Comparison of ENCODE assay signal across 19 cellular contexts in genomic region chr4:189921058-189921457, GRCh38. TPM values are rescaled to one million over a fixed set of nuclear protein-coding genes. Genes with fewer than 3 reads are reported as not detected.
DNase-seq lines count a peak whose midpoint lies in the region; ATAC-seq, FAIRE-seq and TF ChIP-seq lines count a peak whose summit lies in the region.
"Had no signal": no experiment of that assay in that cellular context is flagged by ENCODE, and none has a peak within 500 bp of the region (broad histone marks: within the 10 kb centered on the region; RNA-seq: fewer than 3 reads in every experiment).

No MANE protein-coding gene starts in this region.

- TF ChIP-seq EP300 in HepG2 (IDR thresholded peaks at IDR 0.05; ENCODE audit: low read depth in 2 of 2, low read length in 2 of 2) (no peak), HepG2 (CRISPR knock-in tag; IDR thresholded peaks at IDR 0.05; ENCODE audit: borderline replicate concordance) (no peak), GM12878 (IDR thresholded peaks at IDR 0.05; ENCODE audit: borderline replicate concordance in 1 of 2, control insufficient read depth in 1 of 2, low read depth in 2 of 2, low read length in 2 of 2) (no peak), ovary (IDR thresholded peaks at IDR 0.05) (no peak)

- BruUV-seq in HepG2 (replicated peaks; lab: Mats Ljungman, UMichigan) (no TSS peak), GM12878 (replicated peaks; lab: Mats Ljungman, UMichigan) (no TSS peak)

- POLR2A ChIA-PET in HepG2 (lab: Yijun Ruan, JAX), result no interaction called here
- POLR2A ChIA-PET in GM12878 (lab: Charles Lee), result interaction anchor here (0.6 kb wide), 1 partner anchor 101 kb away, joined by 4 read pairs; no protein-coding TSS in a partner anchor

- no peak overlapping the region for H3K9ac ChIP-seq in HepG2 (ENCODE audit: insufficient read depth, low read depth, low read length)
- H3K9ac ChIP-seq in GM12878 (ENCODE audit: control insufficient read depth, insufficient read depth, low read length), result no peak overlapping the region
- H3K9ac ChIP-seq: BLaER1, KMS-11 had no signal

- H3K4me2 ChIP-seq in HepG2 (ENCODE audit: low read depth, low read length), result no peak overlapping the region
- no peak overlapping the region for H3K4me2 ChIP-seq in GM12878 (ENCODE audit: control insufficient read depth, insufficient read depth)
- H3K4me2 ChIP-seq: BLaER1, KMS-11 had no signal

- in situ Hi-C loops in HepG2 (cut with HindIII; ENCODE audit: extremely low pct_ligation_motif_present, low pct_unique_long_range_greater_than_20kb), result no loop called here
- in situ Hi-C loops in GM12878 (cut with MboI), result no loop called here
- in situ Hi-C loops in GM13976 (cut with MboI; ENCODE audit: low sequenced_read_pairs, unreplicated experiment), result no loop called here

- TF ChIP-seq POLR2A in HepG2 (IDR thresholded peaks at IDR 0.05; ENCODE audit: insufficient read depth in 1 of 2, low read depth in 2 of 2, low read length in 2 of 2) (no peak), right lobe of liver (IDR thresholded peaks at IDR 0.05) (no peak), GM12878 (IDR thresholded peaks at IDR 0.05; ENCODE audit: low read depth, low read length) (no peak), ovary (IDR thresholded peaks at IDR 0.05) (no peak)

- no peaks in the 10 kb centered on the region for H3K27me3 Mint-ChIP-seq in natural killer cell treated with Interleukin-12 subunit alpha and Interleukin-12 subunit beta and Interleukin-15 and Interleukin-18, amount 100 ng/mL, for 72 hours
- H3K27me3 Mint-ChIP-seq: CD8-positive, alpha-beta memory T cell had no signal

- H2AFZ ChIP-seq in HepG2 (ENCODE audit: low read length), result no peak overlapping the region
- no peak overlapping the region for H2AFZ ChIP-seq in GM12878 (ENCODE audit: control insufficient read depth, low read depth, low read length)

- RAD21 ChIA-PET in GM12878 (lab: Charles Lee; ENCODE audit: unreplicated experiment), result no interaction called here

- DNase-seq in HepG2 (ENCODE audit: low spot score), result no peak
- no peak for DNase-seq in right lobe of liver
- no peak for DNase-seq in GM12878 (ENCODE audit: low read depth, low spot score)
- no peak for DNase-seq in frontal cortex (ENCODE audit: low spot score in 2 of 2)
- DNase-seq in ovary, result no peak
- no peak for DNase-seq in GM13976 (ENCODE audit: low spot score)
- DNase-seq in natural killer cell treated with Interleukin-12 subunit alpha and Interleukin-12 subunit beta and Interleukin-15 and Interleukin-18, amount 100 ng/mL, for 72 hours (ENCODE audit: low spot score), result no peak
- no peak for DNase-seq in activated gamma-delta T cell (lab: John Stamatoyannopoulos, UW)
- DNase-seq: AML-193; Caco-2; CD8-positive, alpha-beta memory T cell; DMS53; GOT3; IMR-90 had no signal

- WGBS in HepG2 (ENCODE audit: low lambda C conversion rate), result 5% methylated on average over 1 of the region's 1 CpG
- 56% methylated on average over 1 of the region's 1 CpG for WGBS in right lobe of liver (ENCODE audit: insufficient coverage, low coverage, low lambda C conversion rate, missing lambda C conversion rate)
- WGBS in GM12878 (ENCODE audit: insufficient coverage, insufficient replicate concordance, low lambda C conversion rate, missing lambda C conversion rate), result 0% methylated on average over 1 of the region's 1 CpG
- 76 to 94% (median 79%) methylated on average over 1 of the region's 1 CpG for WGBS in ovary, 3 donors

- peaks cover 3% of the 10 kb centered on the region for H3K9me3 Mint-ChIP-seq in natural killer cell treated with Interleukin-12 subunit alpha and Interleukin-12 subunit beta and Interleukin-15 and Interleukin-18, amount 100 ng/mL, for 72 hours

- H3K27ac Mint-ChIP-seq in natural killer cell treated with Interleukin-12 subunit alpha and Interleukin-12 subunit beta and Interleukin-15 and Interleukin-18, amount 100 ng/mL, for 72 hours, result no peak overlapping the region
- H3K27ac Mint-ChIP-seq: CD8-positive, alpha-beta memory T cell had no signal

- peaks cover 16% of the 10 kb centered on the region for H3K9me3 ChIP-seq in HepG2 (ENCODE audit: low read length)
- peaks cover 0 to 12% (median 0%) of the 10 kb centered on the region in 4 donors for H3K9me3 ChIP-seq in right lobe of liver
- no peaks in the 10 kb centered on the region; the same call in 1 of the 3 replicates for H3K9me3 ChIP-seq in GM12878 (replicated peaks; ENCODE audit: control insufficient read depth, insufficient read depth, low read length)
- H3K9me3 ChIP-seq in ovary, result no peaks in the 10 kb centered on the region
- H3K9me3 ChIP-seq: Caco-2, HAP-1 had no signal

- TF ChIP-seq CTCF in HepG2 (CRISPR knock-in tag; IDR thresholded peaks at IDR 0.05), result no peak
- TF ChIP-seq CTCF in right lobe of liver (IDR thresholded peaks at IDR 0.05), result no peak
- TF ChIP-seq CTCF in GM12878 (IDR thresholded peaks at IDR 0.05 in 2 of 3, conservative IDR thresholded peaks at IDR 0.05 in 1 of 3; ENCODE audit: control insufficient read depth in 2 of 3, extremely low read depth in 1 of 3, insufficient read depth in 1 of 3, low read depth in 3 of 3, low read length in 3 of 3), result no peak
- TF ChIP-seq CTCF in ovary (IDR thresholded peaks at IDR 0.05), result no peak
- no peak for TF ChIP-seq CTCF in GM13976 (IDR thresholded peaks at IDR 0.05; ENCODE audit: borderline replicate concordance, control extremely low read depth, extremely low read depth, insufficient read depth, missing control alignments)

- peaks cover 32% of the 10 kb centered on the region for H3K36me3 Mint-ChIP-seq in natural killer cell treated with Interleukin-12 subunit alpha and Interleukin-12 subunit beta and Interleukin-15 and Interleukin-18, amount 100 ng/mL, for 72 hours

- no peak overlapping the region for H3K27ac ChIP-seq in HepG2 (ENCODE audit: extremely low read length, insufficient read depth, low read length)
- H3K27ac ChIP-seq in right lobe of liver, result no peak overlapping the region
- H3K27ac ChIP-seq in GM12878 (ENCODE audit: control insufficient read depth, insufficient read depth), result no peak overlapping the region
- H3K27ac ChIP-seq in ovary, result no peak overlapping the region
- H3K27ac ChIP-seq: 22Rv1, BLaER1, HL-60, KMS-11 had no signal

- no peak overlapping the region for H3K4me3 Mint-ChIP-seq in natural killer cell treated with Interleukin-12 subunit alpha and Interleukin-12 subunit beta and Interleukin-15 and Interleukin-18, amount 100 ng/mL, for 72 hours
- H3K4me3 Mint-ChIP-seq: CD8-positive, alpha-beta memory T cell had no signal

- SMC1A ChIA-PET in GM12878 (lab: Charles Lee; ENCODE audit: uncharacterized antibody, unreplicated experiment), result no interaction called here

- CTCF ChIA-PET in HepG2 (lab: Yijun Ruan, JAX; ENCODE audit: low intra/inter-chr PET ratio, low total read pairs) (no interaction called here), GM12878 (lab: Yijun Ruan, JAX) (interaction anchor here (0.9 kb wide), 1 partner anchor 17 kb away, joined by 5 read pairs; no protein-coding TSS in a partner anchor)

- no peaks in the 10 kb centered on the region for H3K4me1 Mint-ChIP-seq in natural killer cell treated with Interleukin-12 subunit alpha and Interleukin-12 subunit beta and Interleukin-15 and Interleukin-18, amount 100 ng/mL, for 72 hours (ENCODE audit: low read depth in 2 of 2)

- H3K4me3 ChIP-seq in HepG2 (replicated peaks in 1 of 3; ENCODE audit: insufficient read depth in 1 of 3, low read depth in 2 of 3, low read length in 3 of 3) (no peak overlapping the region), right lobe of liver (no peak overlapping the region), GM12878 (no peak overlapping the region), ovary (no peak overlapping the region)
- H3K4me3 ChIP-seq: BLaER1, HAP-1 had no signal

- intact Hi-C loops in HepG2 (cut with micrococcal nuclease; ENCODE audit: unreplicated experiment), result no loop called here
- intact Hi-C loops in right lobe of liver (cut with DNase I), result no loop called here
- intact Hi-C loops in GM12878 (cut with micrococcal nuclease; ENCODE audit: unreplicated experiment), result no loop called here
- intact Hi-C loops in ovary (cut with DNase I), result no loop called here

- H4K20me1 ChIP-seq in HepG2 (ENCODE audit: insufficient read depth, low read length), result no peaks in the 10 kb centered on the region
- H4K20me1 ChIP-seq in GM12878 (ENCODE audit: control insufficient read depth, insufficient read depth), result no peaks in the 10 kb centered on the region
- H4K20me1 ChIP-seq: BLaER1 had no signal

- no peak for ATAC-seq in HepG2
- ATAC-seq in right lobe of liver, result no peak
- ATAC-seq in GM12878, result no peak
- no peak for ATAC-seq in natural killer cell treated with Interleukin-12 subunit alpha and Interleukin-12 subunit beta and Interleukin-15 and Interleukin-18, amount 100 ng/mL, for 72 hours

- TF ChIP-seq RAD21 in HepG2 (CRISPR knock-in tag; IDR thresholded peaks at IDR 0.05) (no peak), GM12878 (IDR thresholded peaks at IDR 0.05; ENCODE audit: insufficient read depth, low read depth, low read length) (no peak)

- H3K4me1 ChIP-seq in HepG2 (ENCODE audit: insufficient read depth, low read length) (no peaks in the 10 kb centered on the region), right lobe of liver (no peaks in the 10 kb centered on the region), GM12878 (ENCODE audit: control insufficient read depth, insufficient read depth, low read length) (no peaks in the 10 kb centered on the region), ovary (ENCODE audit: insufficient read depth) (no peaks in the 10 kb centered on the region)
- H3K4me1 ChIP-seq: BLaER1, Caco-2, HAP-1 had no signal

- H3K79me2 ChIP-seq in HepG2 (ENCODE audit: insufficient read depth, low read length), result no peaks in the 10 kb centered on the region
- no peaks in the 10 kb centered on the region for H3K79me2 ChIP-seq in GM12878 (ENCODE audit: control insufficient read depth, insufficient read depth, low read length)

- FAIRE-seq in HepG2 (lab: Jason Lieb, UNC) (no peak), GM12878 (lab: Jason Lieb, UNC) (peak; percentile 44), frontal cortex (lab: Jason Lieb, UNC) (peak; percentile 76)

- H3K27me3 ChIP-seq in HepG2 (ENCODE audit: control insufficient read depth in 1 of 2, insufficient read depth in 2 of 2, low read length in 2 of 2) (no peaks in the 10 kb centered on the region), right lobe of liver (no peaks in the 10 kb centered on the region), GM12878 (replicated peaks in 1 of 2; ENCODE audit: control insufficient read depth in 2 of 2, insufficient read depth in 2 of 2, low read length in 1 of 2) (no peaks in the 10 kb centered on the region), ovary (no peaks in the 10 kb centered on the region)
- H3K27me3 ChIP-seq: BLaER1 had no signal

- H3K36me3 ChIP-seq in HepG2 (replicated peaks in 1 of 2; ENCODE audit: control insufficient read depth in 1 of 2, insufficient read depth in 2 of 2, low read length in 2 of 2) (no peaks in the 10 kb centered on the region), right lobe of liver (no peaks in the 10 kb centered on the region), GM12878 (ENCODE audit: control insufficient read depth in 2 of 2, insufficient read depth in 2 of 2, low read length in 1 of 2) (no peaks in the 10 kb centered on the region), ovary (no peaks in the 10 kb centered on the region)
- H3K36me3 ChIP-seq: BLaER1, HAP-1 had no signal

RNA-seq across cellular contexts. Expression of gene FRG1, which starts 19.6 kb away (rescaled TPM):
- total RNA-seq in HepG2 (2016; rRNA removed; fragmentation: Illumina TruSeq; extraction: Trizol) (42.6 and 58.3 TPM in 2 replicates), right lobe of liver (10 to 100 TPM; 14.2 to 23.7 (median 18.0) TPM), GM12878 (2014; rRNA removed) (28.9 and 37.7 TPM in 2 replicates), GM12878 (2014; rRNA removed; fragmentation: Illumina TruSeq; extraction: Trizol) (79.2 and 83.8 TPM in 2 replicates), GM12878 (2021) (44.6 and 48.4 TPM in 2 replicates), frontal cortex (33.4 TPM), ovary (10 to 100 TPM; 35.0 to 49.8 (median 41.8) TPM)
- total RNA-seq in HepG2 (2016; cell fraction: cytosol; rRNA removed; fragmentation: Illumina TruSeq; extraction: Trizol; ENCODE audit: low read depth), result 8.8 and 10.0 TPM in 2 replicates
- 43.8 and 57.5 TPM in 2 replicates for total RNA-seq in HepG2 (2016; cell fraction: insoluble cytoplasmic fraction; rRNA removed; fragmentation: Illumina TruSeq; extraction: Trizol)
- 8.2 and 10.8 TPM in 2 replicates for total RNA-seq in HepG2 (2016; cell fraction: membrane; rRNA removed; fragmentation: Illumina TruSeq; extraction: Trizol)
- total RNA-seq in HepG2 (2016; cell fraction: nucleus; rRNA removed; fragmentation: Illumina TruSeq; extraction: Trizol), result 23.9 and 27.4 TPM in 2 replicates
- polyA plus RNA-seq in HepG2 (2011; rRNA removed) (4.8 and 5.7 TPM in 2 replicates), GM12878 (2011; rRNA removed) (35.3 and 53.3 TPM in 2 replicates), GM12878 (2014; fragmentation: Illumina TruSeq; extraction: Trizol) (96.8 and 102 TPM in 2 replicates), GM12878 (2014; fragmentation: Nextera tagmentation; extraction: Ambion mirVana) (100 to 1,000 TPM; 113 to 190 TPM), GM12878 (2014; rRNA removed) (34.3 and 44.7 TPM in 2 replicates), GM12878 (2016; fragmentation: Nextera tagmentation; extraction: Ambion mirVana) (10 to 100 TPM; 56.2 to 61.0 TPM), ovary (10 to 100 TPM; 52.0 to 68.7 TPM)
- polyA plus RNA-seq in HepG2 (2011; cell fraction: cytosol; rRNA removed), result 3.3 and 5.0 TPM in 2 replicates
- 3.0 and 3.5 TPM in 2 replicates for polyA plus RNA-seq in HepG2 (2011; cell fraction: nucleus; rRNA removed)
- 15.8 and 23.7 TPM in 2 replicates for polyA plus RNA-seq in HepG2 (2012)
- polyA plus RNA-seq in HepG2 (2016; cell fraction: cytosol; fragmentation: Illumina TruSeq; extraction: Trizol; ENCODE audit: low read depth), result 8.2 and 9.7 TPM in 2 replicates
- 50.6 and 51.6 TPM in 2 replicates for polyA plus RNA-seq in HepG2 (2016; cell fraction: insoluble cytoplasmic fraction; fragmentation: Illumina TruSeq; extraction: Trizol; ENCODE audit: low read depth)
- 7.7 and 8.3 TPM in 2 replicates for polyA plus RNA-seq in HepG2 (2016; cell fraction: membrane; fragmentation: Illumina TruSeq; extraction: Trizol; ENCODE audit: low read depth)
- polyA plus RNA-seq in HepG2 (2016; cell fraction: nucleus; fragmentation: Illumina TruSeq; extraction: Trizol; ENCODE audit: insufficient read depth, low read depth), result 29.3 and 30.7 TPM in 2 replicates
- polyA minus RNA-seq in HepG2 (2011; rRNA and poly(A)+ RNA removed; ENCODE audit: low replicate concordance), result 2.7 and 4.9 TPM in 2 replicates
- polyA minus RNA-seq in HepG2 (2011; cell fraction: cytosol; rRNA and poly(A)+ RNA removed), result 3.6 and 4.3 TPM in 2 replicates
- polyA minus RNA-seq in HepG2 (2011; cell fraction: nucleus; rRNA and poly(A)+ RNA removed), result 9.3 and 15.2 TPM in 2 replicates
- 17.5 and 18.7 TPM in 2 replicates for total RNA-seq in GM12878 (2013; cell fraction: nucleolus; rRNA removed)
- 28.7 TPM for polyA plus RNA-seq in GM12878 (2011; ENCODE audit: low read depth)
- 13.0 and 13.8 TPM in 2 replicates for polyA plus RNA-seq in GM12878 (2011; cell fraction: cytosol; rRNA removed)
- 16.8 and 20.0 TPM in 2 replicates for polyA plus RNA-seq in GM12878 (2011; cell fraction: nucleus; rRNA removed)
- polyA plus RNA-seq in GM12878 (2012), result 48.0 and 49.3 TPM in 2 replicates
- polyA minus RNA-seq in GM12878 (2011; rRNA and poly(A)+ RNA removed), result 5.7 and 8.9 TPM in 2 replicates
- 6.7 and 9.0 TPM in 2 replicates for polyA minus RNA-seq in GM12878 (2011; cell fraction: cytosol; rRNA and poly(A)+ RNA removed)
- 6.4 and 7.4 TPM in 2 replicates for polyA minus RNA-seq in GM12878 (2011; cell fraction: nucleus; rRNA and poly(A)+ RNA removed)
- total RNA-seq in natural killer cell treated with Interleukin-12 subunit alpha and Interleukin-12 subunit beta and Interleukin-15 and Interleukin-18, amount 100 ng/mL, for 72 hours, result 10 to 100 TPM; 27.5 to 51.5 TPM
